ENCODE assay signal across 8 cellular contexts in the genomic region with DNA sequence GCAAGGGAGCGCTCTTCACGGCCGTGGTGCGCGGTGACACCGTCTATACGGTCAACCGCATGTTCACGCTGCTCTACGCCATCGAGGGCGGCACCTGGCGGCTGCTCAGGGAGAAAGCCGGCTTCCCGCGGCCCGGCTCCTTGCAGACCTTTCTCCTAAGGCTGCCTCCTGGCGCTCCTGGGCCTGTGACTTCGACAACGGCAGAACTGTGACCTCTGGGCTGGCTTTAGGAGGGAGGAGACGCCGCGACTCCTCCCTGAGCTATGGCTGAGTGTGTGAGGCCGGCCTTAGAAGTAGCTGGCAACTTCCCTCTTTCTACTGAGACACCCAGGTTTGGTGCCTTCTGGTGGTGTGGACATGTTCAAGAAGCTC. TPM values are rescaled to one million over a fixed set of nuclear protein-coding genes. Genes with fewer than 3 reads are reported as not detected.
DNase-seq lines count a peak whose midpoint lies in the region; ATAC-seq and TF ChIP-seq lines count a peak whose summit lies in the region.

No MANE protein-coding gene starts in this region.

- CTCF ChIA-PET in activated CD4-positive, alpha-beta memory T cell treated with anti-CD3 and anti-CD28 coated beads, Interleukin-2, amount 10 ng/mL, durations not matched to agents 7 days and 5 days (lab: Charles Lee) = interaction anchor here (1.1 to 2.5 kb wide), 7 partner anchors 9 to 47 kb away, joined by 3 to 14 read pairs (median 8); no protein-coding TSS in a partner anchor

- in situ Hi-C loops in GM23248 (cut with MboI) = no loop called here

- H3K4me3 Mint-ChIP-seq in activated CD4-positive, alpha-beta memory T cell treated with anti-CD3 and anti-CD28 coated beads, Interleukin-2, amount 10 ng/mL, durations not matched to agents 7 days and 5 days = no peak overlapping the region
- no peak overlapping the region for H3K4me3 Mint-ChIP-seq in neural progenitor cell

- H3K9me3 Mint-ChIP-seq in activated CD4-positive, alpha-beta memory T cell treated with anti-CD3 and anti-CD28 coated beads, Interleukin-2, amount 10 ng/mL, durations not matched to agents 7 days and 5 days = no peaks in the 10 kb centered on the region
- peaks cover 2% of the 10 kb centered on the region for H3K9me3 Mint-ChIP-seq in neural progenitor cell

- no peak overlapping the region for H3K27ac Mint-ChIP-seq in activated CD4-positive, alpha-beta memory T cell treated with anti-CD3 and anti-CD28 coated beads, Interleukin-2, amount 10 ng/mL, durations not matched to agents 7 days and 5 days
- peak overlapping the region; percentile 33 for H3K27ac Mint-ChIP-seq in neural progenitor cell

- ATAC-seq in HG03439 (IDR thresholded peaks at IDR 0.05; ENCODE audit: unreplicated experiment) (no peak), GM18868 (IDR thresholded peaks at IDR 0.05; ENCODE audit: unreplicated experiment) (no peak)

- H3K9ac ChIP-seq in GM23248 (no peak overlapping the region), neural progenitor cell (no peak overlapping the region)

- H3K27ac ChIP-seq in GM23248 (no peak overlapping the region), neural progenitor cell (no peak overlapping the region), uterus (no peak overlapping the region)

- H4K20me1 ChIP-seq in GM23248 (ENCODE audit: insufficient read depth) (no peaks in the 10 kb centered on the region), neural progenitor cell (ENCODE audit: low read depth) (peaks cover 17% of the 10 kb centered on the region)

- H3K9me3 ChIP-seq in GM23248 (ENCODE audit: low read depth) (no peaks in the 10 kb centered on the region), neural progenitor cell (ENCODE audit: low read depth) (no peaks in the 10 kb centered on the region), uterus (no peaks in the 10 kb centered on the region)

- peaks cover 9% of the 10 kb centered on the region; the same call in 1 of the 2 replicates for H3K27me3 ChIP-seq in GM23248 (replicated peaks; ENCODE audit: insufficient read depth)
- H3K27me3 ChIP-seq in neural progenitor cell = peaks cover 67% of the 10 kb centered on the region
- H3K27me3 ChIP-seq in uterus = no peaks in the 10 kb centered on the region

- DNase-seq in GM23248 (peak; percentile 84), erythroblast (lab: John Stamatoyannopoulos, UW) (peak; percentile 55), neural progenitor cell (ENCODE audit: low spot score) (peak; percentile 77), uterus (peak; percentile 79 to 80), NCI-H446 treated with DMSO at 0.1 percent for 48 hours (lab: John Stamatoyannopoulos, UW) (no peak)
- DNase-seq in activated CD4-positive, alpha-beta memory T cell treated with anti-CD3 and anti-CD28 coated beads, Interleukin-2, amount 10 ng/mL, durations not matched to agents 7 days and 5 days = peak; percentile 50

- intact Hi-C loops in uterus (cut with DNase I; ENCODE audit: low total_unique reads) = no loop called here

- H3K36me3 ChIP-seq in GM23248 (ENCODE audit: low read depth) = no peaks in the 10 kb centered on the region
- no peaks in the 10 kb centered on the region for H3K36me3 ChIP-seq in neural progenitor cell
- no peaks in the 10 kb centered on the region for H3K36me3 ChIP-seq in uterus

- TF ChIP-seq CTCF in neural progenitor cell (IDR thresholded peaks at IDR 0.05) (peak; percentile 58), uterus (IDR thresholded peaks at IDR 0.05) (peak; percentile 65 to 84 (median 78))

- H3K4me3 ChIP-seq in GM23248 = no peak overlapping the region
- H3K4me3 ChIP-seq in neural progenitor cell = no peak overlapping the region
- H3K4me3 ChIP-seq in uterus = no peak overlapping the region

- H3F3A ChIP-seq in GM23248 (ENCODE audit: insufficient read depth) = no peaks in the 10 kb centered on the region
- H3F3A ChIP-seq in neural progenitor cell (ENCODE audit: low read depth) = peaks cover 26% of the 10 kb centered on the region

- no peak overlapping the region for H3K4me2 ChIP-seq in GM23248 (ENCODE audit: unreplicated experiment)
- no peak overlapping the region for H3K4me2 ChIP-seq in neural progenitor cell

- peak overlapping the region; percentile 52; the same call in 1 of the 2 replicates for H2AFZ ChIP-seq in GM23248
- no peak overlapping the region for H2AFZ ChIP-seq in neural progenitor cell (replicated peaks)

- H3K4me1 ChIP-seq in GM23248 (ENCODE audit: insufficient read depth) (no peaks in the 10 kb centered on the region), neural progenitor cell (peaks cover 23% of the 10 kb centered on the region), uterus (peaks cover 6 to 23% of the 10 kb centered on the region in 2 donors)

- POLR2A ChIA-PET in activated CD4-positive, alpha-beta memory T cell treated with anti-CD3 and anti-CD28 coated beads, Interleukin-2, amount 10 ng/mL, durations not matched to agents 7 days and 5 days (lab: Charles Lee) = no interaction called here

- H3K79me2 ChIP-seq in GM23248 (ENCODE audit: insufficient read depth) = no peaks in the 10 kb centered on the region
- H3K79me2 ChIP-seq in neural progenitor cell (ENCODE audit: low read depth) = no peaks in the 10 kb centered on the region

- WGBS in GM23248 (ENCODE audit: low coverage in 1 of 2, low lambda C conversion rate in 2 of 2, missing lambda C conversion rate in 2 of 2), 2 experiments = 9 to 10% methylated on average over 9 to 24 of the region's 24 CpGs

- H3K4me1 Mint-ChIP-seq in activated CD4-positive, alpha-beta memory T cell treated with anti-CD3 and anti-CD28 coated beads, Interleukin-2, amount 10 ng/mL, durations not matched to agents 7 days and 5 days = peaks cover 11% of the 10 kb centered on the region
- H3K4me1 Mint-ChIP-seq in neural progenitor cell = peaks cover 26% of the 10 kb centered on the region

- no peak for TF ChIP-seq POLR2A in erythroblast (IDR thresholded peaks at IDR 0.05; ENCODE audit: low read length)
- TF ChIP-seq POLR2A in uterus (IDR thresholded peaks at IDR 0.05) = no peak

- H3K36me3 Mint-ChIP-seq in activated CD4-positive, alpha-beta memory T cell treated with anti-CD3 and anti-CD28 coated beads, Interleukin-2, amount 10 ng/mL, durations not matched to agents 7 days and 5 days (ENCODE audit: low read depth) = no peaks in the 10 kb centered on the region
- peaks cover 1% of the 10 kb centered on the region for H3K36me3 Mint-ChIP-seq in neural progenitor cell

- no peaks in the 10 kb centered on the region for H3K9me2 ChIP-seq in GM23248 (ENCODE audit: insufficient read depth)

- peaks cover 27% of the 10 kb centered on the region for H3K27me3 Mint-ChIP-seq in activated CD4-positive, alpha-beta memory T cell treated with anti-CD3 and anti-CD28 coated beads, Interleukin-2, amount 10 ng/mL, durations not matched to agents 7 days and 5 days
- H3K27me3 Mint-ChIP-seq in neural progenitor cell (ENCODE audit: insufficient read depth, low read depth) = peaks cover 19% of the 10 kb centered on the region

RNA-seq across cellular contexts. Expression of gene KBTBD13, which starts 1.4 kb away (rescaled TPM):
- total RNA-seq in GM23248 (2014; rRNA removed; shearing (Covaris generic)) = not detected in 2 replicates
- polyA plus RNA-seq in GM23248 (2016; fragmentation: Nextera tagmentation; extraction: Ambion mirVana) = not detected in 2 replicates
- total RNA-seq in activated CD4-positive, alpha-beta memory T cell treated with anti-CD3 and anti-CD28 coated beads, Interleukin-2, amount 10 ng/mL, durations not matched to agents 7 days and 5 days = not detected
- total RNA-seq in neural progenitor cell (ENCODE audit: low replicate concordance) (not detected in 2 replicates), uterus (1 to 10 TPM in 1 of 4 donors, under 1 TPM in 1, not detected in 2; 0.21 to 1.3 TPM)

RNA-seq across cellular contexts. Expression of gene RASL12, which starts 10.2 kb away (rescaled TPM):
- not detected in 2 replicates for total RNA-seq in GM23248 (2014; rRNA removed; shearing (Covaris generic))
- not detected in 2 replicates for polyA plus RNA-seq in GM23248 (2016; fragmentation: Nextera tagmentation; extraction: Ambion mirVana)
- not detected for total RNA-seq in activated CD4-positive, alpha-beta memory T cell treated with anti-CD3 and anti-CD28 coated beads, Interleukin-2, amount 10 ng/mL, durations not matched to agents 7 days and 5 days
- total RNA-seq in neural progenitor cell (ENCODE audit: low replicate concordance) (5.8 and 7.7 TPM in 2 replicates), uterus (100 to 1,000 TPM in 1 of 4 donors, 10 to 100 TPM in 3; 65.3 to 116 (median 76.6) TPM)

RNA-seq across cellular contexts. Expression of gene SLC51B, which starts 32.8 kb away (rescaled TPM):
- total RNA-seq in GM23248 (2014; rRNA removed; shearing (Covaris generic)) = not detected in 2 replicates
- not detected in 2 replicates for polyA plus RNA-seq in GM23248 (2016; fragmentation: Nextera tagmentation; extraction: Ambion mirVana)
- not detected for total RNA-seq in activated CD4-positive, alpha-beta memory T cell treated with anti-CD3 and anti-CD28 coated beads, Interleukin-2, amount 10 ng/mL, durations not matched to agents 7 days and 5 days
- total RNA-seq in neural progenitor cell (ENCODE audit: low replicate concordance) (not detected in 2 replicates), uterus (not detected)

RNA-seq across cellular contexts. Expression of gene UBAP1L, which starts 37.0 kb away (rescaled TPM):
- total RNA-seq in GM23248 (2014; rRNA removed; shearing (Covaris generic)) = 0.43 and 0.63 TPM in 2 replicates
- polyA plus RNA-seq in GM23248 (2016; fragmentation: Nextera tagmentation; extraction: Ambion mirVana) = 0.38 and 0.89 TPM in 2 replicates
- 1 to 10 TPM; 3.0 to 3.3 TPM for total RNA-seq in activated CD4-positive, alpha-beta memory T cell treated with anti-CD3 and anti-CD28 coated beads, Interleukin-2, amount 10 ng/mL, durations not matched to agents 7 days and 5 days
- total RNA-seq in neural progenitor cell (ENCODE audit: low replicate concordance) (0.39 and 1.1 TPM in 2 replicates), uterus (10 to 100 TPM in 1 of 4 donors, 1 to 10 TPM in 2, under 1 TPM in 1; 0.77 to 16.0 (median 3.8) TPM)

RNA-seq across cellular contexts. Expression of gene MTFMT, which starts 48.5 kb away (rescaled TPM):
- 25.3 and 26.4 TPM in 2 replicates for total RNA-seq in GM23248 (2014; rRNA removed; shearing (Covaris generic))
- 22.2 and 23.8 TPM in 2 replicates for polyA plus RNA-seq in GM23248 (2016; fragmentation: Nextera tagmentation; extraction: Ambion mirVana)
- 10 to 100 TPM; 13.3 to 15.5 TPM for total RNA-seq in activated CD4-positive, alpha-beta memory T cell treated with anti-CD3 and anti-CD28 coated beads, Interleukin-2, amount 10 ng/mL, durations not matched to agents 7 days and 5 days
- total RNA-seq in neural progenitor cell (ENCODE audit: low replicate concordance) = 22.2 and 30.3 TPM in 2 replicates
- 10 to 100 TPM; 11.5 to 30.1 (median 21.0) TPM for total RNA-seq in uterus
